In the genomic region with DNA sequence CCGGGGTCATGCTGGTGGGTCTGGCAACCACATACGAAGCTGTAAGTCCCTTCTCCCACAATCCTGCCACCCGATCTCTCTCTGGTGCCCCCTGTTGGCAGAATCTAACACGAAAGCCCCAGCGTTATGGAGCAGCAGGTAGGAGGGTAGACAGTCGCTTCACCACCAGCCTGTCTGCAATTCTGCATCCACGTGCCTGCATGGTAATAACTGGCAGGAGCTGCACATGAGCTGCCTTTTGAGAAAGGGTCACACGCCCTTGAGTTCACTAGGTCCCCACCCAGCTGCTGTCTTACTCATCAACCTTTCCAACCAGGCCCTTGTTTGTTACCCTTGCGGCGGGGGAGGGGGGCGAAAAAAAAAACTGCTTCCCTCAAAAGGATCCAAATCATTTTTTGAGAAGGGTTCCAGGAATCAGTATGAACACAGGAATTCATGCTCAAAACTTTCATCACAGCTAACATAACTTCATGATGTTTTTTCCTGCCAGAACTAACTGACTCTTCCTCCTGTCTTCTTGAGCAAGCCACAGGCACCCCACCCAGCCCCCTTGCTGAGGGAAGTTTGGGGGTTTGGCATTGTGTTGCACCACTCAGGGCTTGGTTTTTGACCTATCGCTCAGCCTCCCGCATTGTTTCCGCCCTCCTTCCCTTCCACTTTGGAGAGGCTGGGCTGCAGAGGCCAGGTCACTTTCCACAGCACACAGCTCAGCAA, we compare ENCODE assay signal across 8 cellular contexts. TPM values are rescaled to one million over a fixed set of nuclear protein-coding genes. Genes with fewer than 3 reads are reported as not detected.
A peak's percentile ranks its signal among the peaks of the same experiment; 100 is the strongest.
DNase-seq lines count a peak whose midpoint lies in the region; ATAC-seq and TF ChIP-seq lines count a peak whose summit lies in the region.

No MANE protein-coding gene starts in this region.

- intact Hi-C loops in A673 (cut with micrococcal nuclease; ENCODE audit: unreplicated experiment) (no loop called here), cardiac septum (cut with DNase I) (no loop called here), sigmoid colon (cut with DNase I) (loop anchor here (10.0 kb wide), 1 partner anchor 205 kb away; a partner anchor contains a TSS)
- intact Hi-C loops in activated T-helper 2 cell treated with anti-CD3 and anti-CD28 coated beads, Interferon-gamma antibody, Interleukin-2, Interleukin-4, amounts not matched to agents 10 μg/mL and 5 μg/mL and 100 μg/mL, durations not matched to agents 14 hours and 24 hours and 36 hours (cut with micrococcal nuclease): no loop called here

- POLR2A ChIA-PET in A673 (lab: Charles Lee; ENCODE audit: low non-redundant PET): no interaction called here

- H3K27ac ChIP-seq in A673 (ENCODE audit: low read depth, low read length, poor library complexity, severe bottlenecking) (no peak overlapping the region), sigmoid colon (peak overlapping the region; percentile 42 to 79 (median 58))

- no peak overlapping the region for H3K27ac Mint-ChIP-seq in activated T-helper 2 cell treated with anti-CD3 and anti-CD28 coated beads, Interferon-gamma antibody, Interleukin-2, Interleukin-4, amounts not matched to agents 10 μg/mL and 5 μg/mL and 100 μg/mL, durations not matched to agents 14 hours and 24 hours and 36 hours

- no peak for TF ChIP-seq EP300 in sigmoid colon (IDR thresholded peaks at IDR 0.05)

- H3K4me1 Mint-ChIP-seq in activated T-helper 2 cell treated with anti-CD3 and anti-CD28 coated beads, Interferon-gamma antibody, Interleukin-2, Interleukin-4, amounts not matched to agents 10 μg/mL and 5 μg/mL and 100 μg/mL, durations not matched to agents 14 hours and 24 hours and 36 hours (ENCODE audit: low read depth): peaks cover 5% of the 10 kb centered on the region

- DNase-seq in A673 (ENCODE audit: low spot score) (peak; percentile 59), NOMO-1 treated with DMSO at 0.1 percent for 48 hours (lab: John Stamatoyannopoulos, UW; ENCODE audit: unreplicated experiment) (peak; percentile 63), cardiac septum (ENCODE audit: low spot score) (peak; percentile 86), sigmoid colon (peak; percentile 83)
- peak; percentile 43 for DNase-seq in activated T-helper 2 cell treated with anti-CD3 and anti-CD28 coated beads, Interferon-gamma antibody, Interleukin-2, Interleukin-4, amounts not matched to agents 10 μg/mL and 5 μg/mL and 100 μg/mL, durations not matched to agents 14 hours and 24 hours and 36 hours (ENCODE audit: low spot score)

- no peaks in the 10 kb centered on the region for H3K4me1 ChIP-seq in A673 (ENCODE audit: insufficient read depth, low read length, poor library complexity, severe bottlenecking)
- H3K4me1 ChIP-seq in sigmoid colon: peaks cover 0 to 32% (median 18%) of the 10 kb centered on the region in 4 donors

- H3K4me3 ChIP-seq in A673 (ENCODE audit: low read depth, low read length, poor library complexity, severe bottlenecking) (no peak overlapping the region), sigmoid colon (no peak overlapping the region)

- no peak for TF ChIP-seq POLR2A in sigmoid colon (IDR thresholded peaks at IDR 0.05)

- BruUV-seq in A673 (replicated peaks; lab: Mats Ljungman, UMichigan): no TSS peak

- TF ChIP-seq CTCF in A673 (conservative IDR thresholded peaks at IDR 0.05; ENCODE audit: low read depth, low read length) (peak; percentile 63), sigmoid colon (IDR thresholded peaks at IDR 0.05) (peak in 2 of 4 experiments; percentile 15 to 27)

- no peaks in the 10 kb centered on the region for H3K9me3 ChIP-seq in A673 (ENCODE audit: low read depth, low read length, poor library complexity, severe bottlenecking)
- no peaks in the 10 kb centered on the region for H3K9me3 ChIP-seq in sigmoid colon

- H3K27me3 ChIP-seq in A673 (replicated peaks; ENCODE audit: insufficient read depth, low read depth, low read length, poor library complexity) (peaks cover 27% of the 10 kb centered on the region), sigmoid colon (no peaks in the 10 kb centered on the region)

- no peaks in the 10 kb centered on the region for H3K9me3 Mint-ChIP-seq in activated T-helper 2 cell treated with anti-CD3 and anti-CD28 coated beads, Interferon-gamma antibody, Interleukin-2, Interleukin-4, amounts not matched to agents 10 μg/mL and 5 μg/mL and 100 μg/mL, durations not matched to agents 14 hours and 24 hours and 36 hours

- H3K36me3 ChIP-seq in A673 (ENCODE audit: insufficient read depth, low read length, poor library complexity, severe bottlenecking): no peaks in the 10 kb centered on the region
- H3K36me3 ChIP-seq in sigmoid colon: no peaks in the 10 kb centered on the region

- CTCF ChIA-PET in A673 (lab: Charles Lee): interaction anchor here (0.6 to 1.0 kb wide), 3 partner anchors 12 to 138 kb away, joined by 3 read pairs; no protein-coding TSS in a partner anchor

- no peaks in the 10 kb centered on the region for H3K36me3 Mint-ChIP-seq in activated T-helper 2 cell treated with anti-CD3 and anti-CD28 coated beads, Interferon-gamma antibody, Interleukin-2, Interleukin-4, amounts not matched to agents 10 μg/mL and 5 μg/mL and 100 μg/mL, durations not matched to agents 14 hours and 24 hours and 36 hours (ENCODE audit: low read depth)

- WGBS in sigmoid colon, 2 donors: 34 to 58% methylated on average over 14 of the region's 14 CpGs

- H3K27me3 Mint-ChIP-seq in activated T-helper 2 cell treated with anti-CD3 and anti-CD28 coated beads, Interferon-gamma antibody, Interleukin-2, Interleukin-4, amounts not matched to agents 10 μg/mL and 5 μg/mL and 100 μg/mL, durations not matched to agents 14 hours and 24 hours and 36 hours (ENCODE audit: low read depth): peaks cover 11% of the 10 kb centered on the region

- ATAC-seq in GM19043 (IDR thresholded peaks at IDR 0.05; ENCODE audit: low read depth, unreplicated experiment) (peak; percentile 72), GM19035 (IDR thresholded peaks at IDR 0.05; ENCODE audit: unreplicated experiment) (no peak), GM19467 (IDR thresholded peaks at IDR 0.05; ENCODE audit: unreplicated experiment) (no peak)

- no peak overlapping the region for H3K4me3 Mint-ChIP-seq in activated T-helper 2 cell treated with anti-CD3 and anti-CD28 coated beads, Interferon-gamma antibody, Interleukin-2, Interleukin-4, amounts not matched to agents 10 μg/mL and 5 μg/mL and 100 μg/mL, durations not matched to agents 14 hours and 24 hours and 36 hours (ENCODE audit: low read depth)

RNA-seq across cellular contexts. Expression of a gene that starts 19.6 kb away (rescaled TPM):
- total RNA-seq in A673 (2021): not detected in 2 replicates
- not detected in 2 replicates for total RNA-seq in activated T-helper 2 cell treated with anti-CD3 and anti-CD28 coated beads, Interferon-gamma antibody, Interleukin-2, Interleukin-4, amounts not matched to agents 10 μg/mL and 5 μg/mL and 100 μg/mL, durations not matched to agents 14 hours and 24 hours and 36 hours
- not detected for total RNA-seq in cardiac septum
- total RNA-seq in sigmoid colon: not detected
- polyA plus RNA-seq in sigmoid colon: not detected
